ENCODE assay signal across 18 cellular contexts in the genomic region with DNA sequence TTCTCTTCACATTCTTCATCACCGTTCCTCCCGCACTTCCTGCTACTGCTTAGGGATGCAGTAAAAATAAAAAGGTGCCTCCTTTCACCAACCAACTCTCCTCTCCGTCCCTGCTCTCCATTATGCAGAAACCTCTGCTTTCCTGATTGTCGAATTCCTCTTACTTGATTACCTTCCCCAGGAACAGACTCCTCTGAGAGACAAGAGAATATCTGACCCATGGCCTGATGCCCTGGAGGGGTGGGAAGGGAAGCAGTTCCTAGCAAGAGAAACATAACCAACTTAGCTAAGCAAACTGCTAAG.
"Had no signal": no experiment of that assay in that cellular context is flagged by ENCODE, and none has a peak within 500 bp of the region (broad histone marks: within the 10 kb centered on the region; RNA-seq: fewer than 3 reads in every experiment).

No MANE protein-coding gene starts in this region.

- H3K27me3 ChIP-seq: foreskin keratinocyte, right lobe of liver, transverse colon had no signal

- FAIRE-seq: bronchial epithelial cell, TTC549 had no signal

- H3K4me3 ChIP-seq: heart left ventricle, right lobe of liver, spleen, transverse colon had no signal

- H3K36me3 Mint-ChIP-seq: activated naive CD8-positive, alpha-beta T cell; naive B cell; stimulated activated memory B cell treated with anti-CD40 and anti-IgM and Interleukin-4, amounts not matched to agents 10 μg/mL and 1 μg/mL and 100 μg/mL, for 72 hours had no signal

- H3K4me1 Mint-ChIP-seq: activated CD4-positive, alpha-beta T cell treated with anti-CD3 and anti-CD28 coated beads, Interleukin-2, amount 10 ng/mL, durations not matched to agents 7 days and 5 days; naive B cell; stimulated activated memory B cell treated with anti-CD40 and anti-IgM and Interleukin-4, amounts not matched to agents 10 μg/mL and 1 μg/mL and 100 μg/mL, for 72 hours; T-helper 17 cell had no signal

- DNase-seq: activated CD4-positive, alpha-beta T cell treated with anti-CD3 and anti-CD28 coated beads, Interleukin-2, amount 10 ng/mL, durations not matched to agents 7 days and 5 days; activated CD4-positive, CD25-positive, alpha-beta regulatory T cell; activated gamma-delta T cell; activated T-cell treated with anti-CD3 and anti-CD28 coated beads, Interleukin-2, amount 50 U/mL, for 24 hours; heart left ventricle; left ventricle myocardium superior; naive B cell; right lobe of liver; spleen; stimulated activated CD4-positive, alpha-beta T cell treated with anti-CD3 and anti-CD28 coated beads, Interleukin-1b, Interleukin-23, amount 100 ng/mL, for 48 hours; T-helper 17 cell had no signal

- H3K9me3 ChIP-seq: heart left ventricle, right lobe of liver, spleen, transverse colon had no signal

- H3K27ac Mint-ChIP-seq: activated CD4-positive, alpha-beta T cell treated with anti-CD3 and anti-CD28 coated beads, Interleukin-2, amount 10 ng/mL, durations not matched to agents 7 days and 5 days; activated naive CD8-positive, alpha-beta T cell; activated T-cell treated with anti-CD3 and anti-CD28 coated beads, Interleukin-2, amount 50 U/mL, for 24 hours; naive B cell; progenitor cell of endocrine pancreas; stimulated activated memory B cell treated with anti-CD40 and anti-IgM and Interleukin-4, amounts not matched to agents 10 μg/mL and 1 μg/mL and 100 μg/mL, for 72 hours; T-helper 17 cell had no signal

- ATAC-seq: heart left ventricle, left ventricle myocardium superior, right lobe of liver, T-helper 17 cell had no signal

- H3K36me3 ChIP-seq: heart left ventricle, right lobe of liver, spleen, transverse colon had no signal

- H3K9me3 Mint-ChIP-seq: activated CD4-positive, alpha-beta T cell treated with anti-CD3 and anti-CD28 coated beads, Interleukin-2, amount 10 ng/mL, durations not matched to agents 7 days and 5 days; activated T-cell treated with anti-CD3 and anti-CD28 coated beads, Interleukin-2, amount 50 U/mL, for 24 hours; stimulated activated memory B cell treated with anti-CD40 and anti-IgM and Interleukin-4, amounts not matched to agents 10 μg/mL and 1 μg/mL and 100 μg/mL, for 72 hours had no signal

- H3K4me1 ChIP-seq: heart left ventricle, right lobe of liver, spleen, transverse colon had no signal

- H3K4me3 Mint-ChIP-seq: activated CD4-positive, alpha-beta T cell treated with anti-CD3 and anti-CD28 coated beads, Interleukin-2, amount 10 ng/mL, durations not matched to agents 7 days and 5 days; activated naive CD8-positive, alpha-beta T cell; activated T-cell treated with anti-CD3 and anti-CD28 coated beads, Interleukin-2, amount 50 U/mL, for 24 hours; naive B cell; stimulated activated memory B cell treated with anti-CD40 and anti-IgM and Interleukin-4, amounts not matched to agents 10 μg/mL and 1 μg/mL and 100 μg/mL, for 72 hours; T-helper 17 cell had no signal

- H3K27ac ChIP-seq: heart left ventricle, right lobe of liver, spleen, transverse colon had no signal
